In genomic region chr10:77372400-77372799, GRCh38 we compare ENCODE assay signal across 26 cellular contexts.
DNase-seq lines count a peak whose midpoint lies in the region; ATAC-seq, FAIRE-seq and TF ChIP-seq lines count a peak whose summit lies in the region.
"Had no signal": no experiment of that assay in that cellular context is flagged by ENCODE, and none has a peak within 500 bp of the region (broad histone marks: within the 10 kb centered on the region; RNA-seq: fewer than 3 reads in every experiment).

No MANE protein-coding gene starts in this region.

- H3K9ac ChIP-seq in astrocyte (ENCODE audit: low read length), result no peak overlapping the region
- H3K9ac ChIP-seq: GM23248, KMS-11 had no signal

- no peak overlapping the region for H3K4me3 Mint-ChIP-seq in Calu3 (ENCODE audit: low read depth, unreplicated experiment)
- H3K4me3 Mint-ChIP-seq in astrocyte (ENCODE audit: unreplicated experiment), result no peak overlapping the region
- H3K4me3 Mint-ChIP-seq: CD4-positive, alpha-beta T cell had no signal

- H3K36me3 Mint-ChIP-seq in Calu3 (ENCODE audit: insufficient read depth, unreplicated experiment), result no peaks in the 10 kb centered on the region
- peaks cover 19% of the 10 kb centered on the region for H3K36me3 Mint-ChIP-seq in astrocyte (ENCODE audit: low read depth, unreplicated experiment)

- H2AFZ ChIP-seq in astrocyte (ENCODE audit: low read depth, low read length), result no peak overlapping the region
- H2AFZ ChIP-seq in hepatocyte, result no peak overlapping the region
- H2AFZ ChIP-seq: GM23248 had no signal

- H3K4me3 ChIP-seq in astrocyte (ENCODE audit: insufficient read depth, low read depth, low read length), result no peak overlapping the region
- no peak overlapping the region for H3K4me3 ChIP-seq in pancreas
- H3K4me3 ChIP-seq in hepatocyte, result no peak overlapping the region
- H3K4me3 ChIP-seq: GM23248, SJSA1 had no signal

- ATAC-seq in pancreas (peak; percentile 62 to 77 (median 66)), HG02852 (IDR thresholded peaks at IDR 0.05; ENCODE audit: unreplicated experiment) (no peak)
- ATAC-seq: Right ventricle myocardium inferior had no signal

- peaks cover 17% of the 10 kb centered on the region for H3K4me1 Mint-ChIP-seq in Calu3 (ENCODE audit: low read depth, unreplicated experiment)
- H3K4me1 Mint-ChIP-seq in astrocyte (ENCODE audit: low read depth, unreplicated experiment), result peaks cover 17% of the 10 kb centered on the region

- 32% methylated on average over 5 of the region's 5 CpGs for whole genome bisulfite sequencing in pancreas, 2 donors
- 97% methylated on average over 5 of the region's 5 CpGs for WGBS in hepatocyte (ENCODE audit: low lambda C conversion rate, missing lambda C conversion rate)

- H3K27me3 ChIP-seq in astrocyte (ENCODE audit: insufficient read depth, low read length), result no peaks in the 10 kb centered on the region
- H3K27me3 ChIP-seq in pancreas, result no peaks in the 10 kb centered on the region
- no peaks in the 10 kb centered on the region for H3K27me3 ChIP-seq in hepatocyte
- H3K27me3 ChIP-seq: BE2C, SJSA1 had no signal

- H3K79me2 ChIP-seq in astrocyte (ENCODE audit: insufficient read depth, low read length), result no peaks in the 10 kb centered on the region
- no peaks in the 10 kb centered on the region for H3K79me2 ChIP-seq in hepatocyte

- no peak for DNase-seq in Calu3
- no peak for DNase-seq in astrocyte (ENCODE audit: low read depth)
- DNase-seq in pancreas, result peak in 2 of 6 donors; percentile 34 to 46
- DNase-seq in hepatocyte (ENCODE audit: low spot score), result no peak
- DNase-seq in SW480 (ENCODE audit: low spot score), result no peak
- DNase-seq: BE2C; CD4-positive, alpha-beta T cell; COR-L47; DMS 273 treated with DMSO at 0.1 percent for 48 hours; GM23248; HCEC 1CT; IMR-90; MV-4-11; NCI-H1694; NCI-H2081; NCI-H2171 treated with DMSO at 0.1 percent for 48 hours; NCI-H524 treated with DMSO at 0.1 percent for 48 hours; NCI-H82 had no signal

- no TSS peak for BruUV-seq in Calu3 (replicated peaks; lab: Mats Ljungman, UMichigan)

- no peaks in the 10 kb centered on the region for H3K9me2 ChIP-seq in hepatocyte (replicated peaks; ENCODE audit: insufficient read depth)

- peaks cover 3% of the 10 kb centered on the region for H3K9me3 Mint-ChIP-seq in Calu3 (ENCODE audit: low read depth, unreplicated experiment)
- no peaks in the 10 kb centered on the region for H3K9me3 Mint-ChIP-seq in astrocyte (ENCODE audit: unreplicated experiment)

- H3K36me3 ChIP-seq in astrocyte (ENCODE audit: insufficient read depth, low read length) (no peaks in the 10 kb centered on the region), pancreas (no peaks in the 10 kb centered on the region), hepatocyte (replicated peaks; ENCODE audit: insufficient read depth, low read depth) (no peaks in the 10 kb centered on the region)
- H3K36me3 ChIP-seq: BE2C, SJSA1 had no signal

- no peak for TF ChIP-seq CTCF in 22Rv1 (IDR thresholded peaks at IDR 0.05)
- TF ChIP-seq CTCF in Calu3 (IDR thresholded peaks at IDR 0.05; ENCODE audit: unreplicated experiment), result no peak
- TF ChIP-seq CTCF in astrocyte (IDR thresholded peaks at IDR 0.05; ENCODE audit: insufficient read depth, low read depth, low read length), result no peak
- TF ChIP-seq CTCF in pancreas (IDR thresholded peaks at IDR 0.05), result no peak
- TF ChIP-seq CTCF in hepatocyte (IDR thresholded peaks at IDR 0.05; ENCODE audit: poor library complexity), result no peak

- no peaks in the 10 kb centered on the region for H4K20me1 ChIP-seq in astrocyte (ENCODE audit: insufficient read depth, low read length)
- H4K20me1 ChIP-seq in hepatocyte (ENCODE audit: insufficient read depth, poor library complexity, severe bottlenecking), result no peaks in the 10 kb centered on the region

- H3K4me1 ChIP-seq in astrocyte (ENCODE audit: insufficient read depth, low read length) (peaks cover 2% of the 10 kb centered on the region), pancreas (peaks cover 20 to 29% (median 20%) of the 10 kb centered on the region in 3 donors), hepatocyte (ENCODE audit: insufficient read depth) (no peaks in the 10 kb centered on the region)
- H3K4me1 ChIP-seq: BE2C, SJSA1 had no signal

- peak overlapping the region; percentile 99 for H3K27ac ChIP-seq in 22Rv1
- no peak overlapping the region for H3K27ac ChIP-seq in astrocyte (ENCODE audit: low read depth, low read length)
- H3K27ac ChIP-seq in pancreas, result peak overlapping the region in 2 of 4 donors; percentile 34 to 60
- no peak overlapping the region for H3K27ac ChIP-seq in hepatocyte
- H3K27ac ChIP-seq: GM23248, KMS-11, SJSA1 had no signal

- H3K9me3 ChIP-seq in astrocyte (ENCODE audit: insufficient read depth, low read depth, low read length) (no peaks in the 10 kb centered on the region), pancreas (no peaks in the 10 kb centered on the region), hepatocyte (ENCODE audit: low read depth) (no peaks in the 10 kb centered on the region)
- H3K9me3 ChIP-seq: BE2C, SJSA1 had no signal

- CTCF ChIA-PET in Calu3 (lab: Charles Lee), result interaction anchor here (1.0 kb wide), 1 partner anchor 254 kb away, joined by 3 read pairs; no protein-coding TSS in a partner anchor

- FAIRE-seq in astrocyte (lab: Jason Lieb, UNC) (no peak), pancreas (lab: Jason Lieb, UNC) (no peak)
- FAIRE-seq: G401.6, GM12892, HTR-8/SVneo had no signal

- intact Hi-C loops in Calu3 (cut with micrococcal nuclease; ENCODE audit: unreplicated experiment) (no loop called here), pancreas (cut with DNase I) (no loop called here)

- H3K27me3 Mint-ChIP-seq in Calu3 (ENCODE audit: unreplicated experiment) (peaks cover 11% of the 10 kb centered on the region), astrocyte (ENCODE audit: low read depth, unreplicated experiment) (no peaks in the 10 kb centered on the region)

- H3K27ac Mint-ChIP-seq in Calu3 (ENCODE audit: unreplicated experiment) (peak overlapping the region; percentile 14), astrocyte (ENCODE audit: unreplicated experiment) (peak overlapping the region; percentile 19)
- H3K27ac Mint-ChIP-seq: CD4-positive, alpha-beta T cell had no signal

- H3K4me2 ChIP-seq in astrocyte (ENCODE audit: low read length) (no peak overlapping the region), hepatocyte (no peak overlapping the region)
- H3K4me2 ChIP-seq: KMS-11 had no signal
